Comparison of ENCODE assay signal across 1 cellular context in the genomic region with DNA sequence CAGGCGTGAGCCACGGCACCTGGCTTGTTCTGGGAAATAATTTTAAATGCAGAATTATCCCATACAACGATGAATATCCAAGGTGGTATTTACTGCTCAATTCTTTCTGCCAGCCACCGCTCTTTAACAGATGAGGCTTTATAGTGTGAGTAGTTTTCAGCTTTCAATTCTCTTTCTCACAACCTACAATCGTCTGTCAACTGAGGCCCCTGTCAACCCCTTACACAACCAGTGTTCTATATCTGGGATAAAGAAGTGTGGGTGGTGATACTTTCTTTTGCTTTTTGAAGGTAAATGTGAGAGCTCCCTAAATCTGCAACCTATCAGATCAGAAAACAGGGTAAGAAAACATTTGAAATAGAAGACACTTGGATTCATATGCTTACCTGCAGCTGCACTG.
TF ChIP-seq lines count a peak whose summit lies in the region.

No MANE protein-coding gene starts in this region.

TF ChIP-seq in K562, 482 proteins besides CTCF, POLR2A, EP300 and RAD21:
- TF ChIP-seq, protein P1, sequence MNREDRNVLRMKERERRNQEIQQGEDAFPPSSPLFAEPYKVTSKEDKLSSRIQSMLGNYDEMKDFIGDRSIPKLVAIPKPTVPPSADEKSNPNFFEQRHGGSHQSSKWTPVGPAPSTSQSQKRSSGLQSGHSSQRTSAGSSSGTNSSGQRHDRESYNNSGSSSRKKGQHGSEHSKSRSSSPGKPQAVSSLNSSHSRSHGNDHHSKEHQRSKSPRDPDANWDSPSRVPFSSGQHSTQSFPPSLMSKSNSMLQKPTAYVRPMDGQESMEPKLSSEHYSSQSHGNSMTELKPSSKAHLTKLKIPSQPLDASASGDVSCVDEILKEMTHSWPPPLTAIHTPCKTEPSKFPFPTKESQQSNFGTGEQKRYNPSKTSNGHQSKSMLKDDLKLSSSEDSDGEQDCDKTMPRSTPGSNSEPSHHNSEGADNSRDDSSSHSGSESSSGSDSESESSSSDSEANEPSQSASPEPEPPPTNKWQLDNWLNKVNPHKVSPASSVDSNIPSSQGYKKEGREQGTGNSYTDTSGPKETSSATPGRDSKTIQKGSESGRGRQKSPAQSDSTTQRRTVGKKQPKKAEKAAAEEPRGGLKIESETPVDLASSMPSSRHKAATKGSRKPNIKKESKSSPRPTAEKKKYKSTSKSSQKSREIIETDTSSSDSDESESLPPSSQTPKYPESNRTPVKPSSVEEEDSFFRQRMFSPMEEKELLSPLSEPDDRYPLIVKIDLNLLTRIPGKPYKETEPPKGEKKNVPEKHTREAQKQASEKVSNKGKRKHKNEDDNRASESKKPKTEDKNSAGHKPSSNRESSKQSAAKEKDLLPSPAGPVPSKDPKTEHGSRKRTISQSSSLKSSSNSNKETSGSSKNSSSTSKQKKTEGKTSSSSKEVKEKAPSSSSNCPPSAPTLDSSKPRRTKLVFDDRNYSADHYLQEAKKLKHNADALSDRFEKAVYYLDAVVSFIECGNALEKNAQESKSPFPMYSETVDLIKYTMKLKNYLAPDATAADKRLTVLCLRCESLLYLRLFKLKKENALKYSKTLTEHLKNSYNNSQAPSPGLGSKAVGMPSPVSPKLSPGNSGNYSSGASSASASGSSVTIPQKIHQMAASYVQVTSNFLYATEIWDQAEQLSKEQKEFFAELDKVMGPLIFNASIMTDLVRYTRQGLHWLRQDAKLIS (CRISPR knock-in tag; IDR thresholded peaks at IDR 0.05): no peak
- no peak for TF ChIP-seq FOSL1 (tag; conservative IDR thresholded peaks at IDR 0.05)
- TF ChIP-seq GTF2E2 (tag; IDR thresholded peaks at IDR 0.05): no peak
- TF ChIP-seq, protein P2, sequence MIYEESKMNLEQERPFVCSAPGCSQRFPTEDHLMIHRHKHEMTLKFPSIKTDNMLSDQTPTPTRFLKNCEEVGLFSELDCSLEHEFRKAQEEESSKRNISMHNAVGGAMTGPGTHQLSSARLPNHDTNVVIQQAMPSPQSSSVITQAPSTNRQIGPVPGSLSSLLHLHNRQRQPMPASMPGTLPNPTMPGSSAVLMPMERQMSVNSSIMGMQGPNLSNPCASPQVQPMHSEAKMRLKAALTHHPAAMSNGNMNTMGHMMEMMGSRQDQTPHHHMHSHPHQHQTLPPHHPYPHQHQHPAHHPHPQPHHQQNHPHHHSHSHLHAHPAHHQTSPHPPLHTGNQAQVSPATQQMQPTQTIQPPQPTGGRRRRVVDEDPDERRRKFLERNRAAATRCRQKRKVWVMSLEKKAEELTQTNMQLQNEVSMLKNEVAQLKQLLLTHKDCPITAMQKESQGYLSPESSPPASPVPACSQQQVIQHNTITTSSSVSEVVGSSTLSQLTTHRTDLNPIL (CRISPR knock-in tag; IDR thresholded peaks at IDR 0.05): no peak
- TF ChIP-seq ZNF764 (CRISPR knock-in tag; IDR thresholded peaks at IDR 0.05; ENCODE audit: low read depth): no peak
- no peak for TF ChIP-seq CHD1 (IDR thresholded peaks at IDR 0.05; ENCODE audit: low read length)
